ENCODE assay signal across 8 cellular contexts in genomic region chr2:36403675-36404230, GRCh38. TPM values are rescaled to one million over a fixed set of nuclear protein-coding genes. Genes with fewer than 3 reads are reported as not detected.
DNase-seq lines count a peak whose midpoint lies in the region; ATAC-seq and TF ChIP-seq lines count a peak whose summit lies in the region.

No MANE protein-coding gene starts in this region.

- peak overlapping the region; percentile 34 for H3K4me2 ChIP-seq in GM23248 (ENCODE audit: unreplicated experiment)

- H3K27me3 ChIP-seq in GM23248 (replicated peaks; ENCODE audit: insufficient read depth) (no peaks in the 10 kb centered on the region), BE2C (no peaks in the 10 kb centered on the region; the same call in 1 of the 2 replicates)

- H3K36me3 ChIP-seq in GM23248 (ENCODE audit: low read depth) (peaks cover 26% of the 10 kb centered on the region), BE2C (no peaks in the 10 kb centered on the region)

- H3K9me2 ChIP-seq in GM23248 (ENCODE audit: insufficient read depth): no peaks in the 10 kb centered on the region

- H3K79me2 ChIP-seq in GM23248 (ENCODE audit: insufficient read depth): peaks cover 100% of the 10 kb centered on the region

- DNase-seq in DMS53 treated with DMSO at 0.1 percent for 48 hours (lab: John Stamatoyannopoulos, UW; ENCODE audit: unreplicated experiment): peak; percentile 36
- peak; percentile 83 for DNase-seq in GM23248
- peak; percentile 18 for DNase-seq in NCI-H2196 treated with DMSO at 0.1 percent for 48 hours (lab: John Stamatoyannopoulos, UW; ENCODE audit: unreplicated experiment)
- peak; percentile 55 for DNase-seq in fibroblast of peridontal ligament (ENCODE audit: extremely low read depth)
- no peak for DNase-seq in left lobe of liver (ENCODE audit: low spot score)
- DNase-seq in BE2C: no peak

- H3K9me3 ChIP-seq in GM23248 (ENCODE audit: low read depth) (no peaks in the 10 kb centered on the region), BE2C (no peaks in the 10 kb centered on the region)

- peak overlapping the region; percentile 62 for H3K9ac ChIP-seq in GM23248

- TF ChIP-seq CTCF in BE2C (IDR thresholded peaks at IDR 0.05; ENCODE audit: low read depth, low read length): no peak

- H3K27ac ChIP-seq in GM23248: peak overlapping the region; percentile 94

- peaks cover 35% of the 10 kb centered on the region for H4K20me1 ChIP-seq in GM23248 (ENCODE audit: insufficient read depth)

- H3K4me1 ChIP-seq in GM23248 (ENCODE audit: insufficient read depth) (peaks cover 61% of the 10 kb centered on the region), BE2C (no peaks in the 10 kb centered on the region)

- in situ Hi-C loops in GM23248 (cut with MboI): no loop called here

- H3F3A ChIP-seq in GM23248 (ENCODE audit: insufficient read depth): peaks cover 99% of the 10 kb centered on the region

- no peak for ATAC-seq in HG02885 (IDR thresholded peaks at IDR 0.05; ENCODE audit: poor library complexity, unreplicated experiment)
- ATAC-seq in HG03095 (IDR thresholded peaks at IDR 0.05; ENCODE audit: unreplicated experiment): no peak
- no peak for ATAC-seq in left lobe of liver

- no peak overlapping the region for H3K4me3 ChIP-seq in GM23248
- H3K4me3 ChIP-seq in BE2C (ENCODE audit: low read depth, low read length): no peak overlapping the region

- WGBS in GM23248 (ENCODE audit: low coverage in 1 of 2, low lambda C conversion rate in 2 of 2, missing lambda C conversion rate in 2 of 2), 2 experiments: 3 to 5% methylated on average over 1 of the region's 1 CpG

- H2AFZ ChIP-seq in GM23248: no peak overlapping the region

RNA-seq across cellular contexts. Expression of gene CRIM1, which starts 48.2 kb away (rescaled TPM):
- 485 and 499 TPM in 2 replicates for total RNA-seq in GM23248 (2014; rRNA removed; shearing (Covaris generic))
- 76.4 and 77.4 TPM in 2 replicates for polyA plus RNA-seq in GM23248 (2016; fragmentation: Nextera tagmentation; extraction: Ambion mirVana)
- 7.1 TPM for total RNA-seq in left lobe of liver
- not detected for polyA plus RNA-seq in BE2C (2012; ENCODE audit: insufficient read depth, insufficient read length, low read depth)

Comparison
In these comparisons a context has a peak if more than half of its experiments do, and no peak if none do; other contexts are left out.
1. DNase-seq: peak in DMS53 treated with DMSO at 0.1 percent for 48 hours (single experiment), GM23248 (single experiment), NCI-H2196 treated with DMSO at 0.1 percent for 48 hours (single experiment) and fibroblast of peridontal ligament (single experiment); none in left lobe of liver (single experiment) and BE2C (single experiment).
2. RNA of gene CRIM1, which starts 48.2 kb away (total RNA-seq): 485 to 499 TPM in GM23248; 7.1 TPM in left lobe of liver (single experiment); every median in the first group is over 10 times any median in the second.